21 cellular contexts compared by ENCODE assay signal in the genomic region with DNA sequence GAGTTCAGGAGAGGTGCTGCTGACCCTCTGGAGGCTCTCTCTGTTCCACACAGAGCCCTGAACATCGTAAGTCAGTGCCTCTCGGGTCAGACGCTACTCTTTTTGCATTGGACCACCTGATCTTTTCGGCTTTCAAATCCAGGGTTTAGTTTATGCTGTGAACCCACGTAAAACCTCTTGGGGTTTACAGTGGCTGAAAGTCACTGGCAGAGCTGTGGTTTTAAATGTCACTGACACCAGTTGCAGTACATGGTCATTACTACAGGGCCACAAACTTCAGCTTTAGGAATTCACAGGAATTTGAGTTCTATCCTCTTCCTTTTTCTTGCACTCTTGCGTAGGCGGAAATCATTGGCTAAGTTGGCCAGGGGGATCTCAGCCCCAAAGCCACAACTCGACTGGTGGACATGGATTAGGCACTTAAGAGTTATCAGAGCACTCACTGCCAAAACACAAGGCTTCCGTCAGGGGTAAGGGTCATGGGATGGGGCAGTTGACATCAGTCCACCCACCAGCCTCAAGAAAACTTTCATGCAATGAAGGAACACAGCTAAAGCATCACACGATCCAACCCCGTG.
DNase-seq lines count a peak whose midpoint lies in the region; ATAC-seq and TF ChIP-seq lines count a peak whose summit lies in the region.
"Had no signal": no experiment of that assay in that cellular context is flagged by ENCODE, and none has a peak within 500 bp of the region (broad histone marks: within the 10 kb centered on the region; RNA-seq: fewer than 3 reads in every experiment).

No MANE protein-coding gene starts in this region.

- no peak for DNase-seq in activated naive CD8-positive, alpha-beta T cell treated with anti-CD3 and anti-CD28 coated beads, Interleukin-2, amount 50 U/mL, for 24 hours
- DNase-seq in activated naive CD8-positive, alpha-beta T cell treated with anti-CD3 and anti-CD28 coated beads for 36 hours, result no peak
- DNase-seq in WTC11 (ENCODE audit: low spot score) (no peak), islet precursor cell (peak; percentile 41), breast epithelium (ENCODE audit: low spot score in 2 of 2) (no peak)
- no peak for DNase-seq in CD4-positive, alpha-beta memory T cell
- DNase-seq: 8988T; ACHN; BE2C; Caco-2; CD4-positive, alpha-beta T cell; NCI-H1105 treated with DMSO at 0.1 percent for 48 hours; NCI-H2029; NCI-H446; NCI-H524 treated with DMSO at 0.1 percent for 48 hours; NCI-H774; PC-9 had no signal

- H3K27me3 ChIP-seq in CD4-positive, alpha-beta memory T cell (ENCODE audit: insufficient read depth, low read length), result no peaks in the 10 kb centered on the region
- H3K27me3 ChIP-seq in breast epithelium, result no peaks in the 10 kb centered on the region

- no peaks in the 10 kb centered on the region for H3K4me1 ChIP-seq in CD4-positive, alpha-beta memory T cell (ENCODE audit: insufficient read depth, low read length)
- no peaks in the 10 kb centered on the region for H3K4me1 ChIP-seq in breast epithelium
- H3K4me1 ChIP-seq: BE2C, Caco-2, SJSA1 had no signal

- intact Hi-C loops in CD4-positive, alpha-beta memory T cell (cut with micrococcal nuclease), result loop anchor here (10.0 kb wide), 1 partner anchor 50 kb away; no protein-coding TSS in a partner anchor
- intact Hi-C loops in breast epithelium (cut with DNase I; ENCODE audit: low total_unique reads), result no loop called here

- TF ChIP-seq CTCF in WTC11 (IDR thresholded peaks at IDR 0.05), result no peak
- TF ChIP-seq CTCF in breast epithelium (IDR thresholded peaks at IDR 0.05), result no peak

- POLR2A ChIA-PET in WTC11 (lab: Charles Lee), result no interaction called here
- POLR2A ChIA-PET in CD4-positive, alpha-beta memory T cell (lab: Charles Lee; ENCODE audit: partially characterized antibody), result no interaction called here

- CTCF ChIA-PET in WTC11 (lab: Charles Lee), result interaction anchor here (6.0 kb wide), 1 partner anchor 20 kb away, joined by 48 read pairs; no protein-coding TSS in a partner anchor
- CTCF ChIA-PET in CD4-positive, alpha-beta memory T cell (lab: Charles Lee; ENCODE audit: partially characterized antibody), result interaction anchor here (0.6 kb wide), 1 partner anchor 168 kb away, joined by 3 read pairs; no protein-coding TSS in a partner anchor

- no peaks in the 10 kb centered on the region for H3K9me3 Mint-ChIP-seq in activated naive CD8-positive, alpha-beta T cell treated with anti-CD3 and anti-CD28 coated beads, Interleukin-2, amount 50 U/mL, for 24 hours
- no peaks in the 10 kb centered on the region for H3K9me3 Mint-ChIP-seq in activated naive CD8-positive, alpha-beta T cell treated with anti-CD3 and anti-CD28 coated beads for 36 hours
- peaks cover 5% of the 10 kb centered on the region for H3K9me3 Mint-ChIP-seq in WTC11
- peaks cover 0 to 5% (median 0%) of the 10 kb centered on the region in 8 donors for H3K9me3 Mint-ChIP-seq in CD4-positive, alpha-beta memory T cell
- H3K9me3 Mint-ChIP-seq: CD4-positive, alpha-beta T cell had no signal

- peak; percentile 61 for ATAC-seq in activated naive CD8-positive, alpha-beta T cell treated with anti-CD3 and anti-CD28 coated beads, Interleukin-2, amount 50 U/mL, for 24 hours
- ATAC-seq in WTC11 (no peak), HG02870 (IDR thresholded peaks at IDR 0.05; ENCODE audit: unreplicated experiment) (no peak)
- ATAC-seq: HepG2, Right ventricle myocardium inferior had no signal

- H3K27ac Mint-ChIP-seq in activated naive CD8-positive, alpha-beta T cell treated with anti-CD3 and anti-CD28 coated beads, Interleukin-2, amount 50 U/mL, for 24 hours, result no peak overlapping the region
- H3K27ac Mint-ChIP-seq in activated naive CD8-positive, alpha-beta T cell treated with anti-CD3 and anti-CD28 coated beads for 36 hours, result no peak overlapping the region
- peak overlapping the region; percentile 30 for H3K27ac Mint-ChIP-seq in WTC11
- H3K27ac Mint-ChIP-seq in CD4-positive, alpha-beta memory T cell, result no peak overlapping the region
- H3K27ac Mint-ChIP-seq: CD4-positive, alpha-beta T cell had no signal

- peaks cover 15% of the 10 kb centered on the region for H3K27me3 Mint-ChIP-seq in activated naive CD8-positive, alpha-beta T cell treated with anti-CD3 and anti-CD28 coated beads, Interleukin-2, amount 50 U/mL, for 24 hours
- H3K27me3 Mint-ChIP-seq in activated naive CD8-positive, alpha-beta T cell treated with anti-CD3 and anti-CD28 coated beads for 36 hours, result no peaks in the 10 kb centered on the region
- no peaks in the 10 kb centered on the region for H3K27me3 Mint-ChIP-seq in WTC11 (ENCODE audit: low read depth)
- H3K27me3 Mint-ChIP-seq in CD4-positive, alpha-beta memory T cell, result peaks cover 2 to 20% of the 10 kb centered on the region in 2 donors

- TF ChIP-seq POLR2A in breast epithelium (IDR thresholded peaks at IDR 0.05), result no peak

- no peaks in the 10 kb centered on the region for H3K36me3 ChIP-seq in CD4-positive, alpha-beta memory T cell (ENCODE audit: insufficient read depth, low read length)
- no peaks in the 10 kb centered on the region for H3K36me3 ChIP-seq in breast epithelium
- H3K36me3 ChIP-seq: BE2C, SJSA1 had no signal

- H3K4me3 Mint-ChIP-seq in activated naive CD8-positive, alpha-beta T cell treated with anti-CD3 and anti-CD28 coated beads, Interleukin-2, amount 50 U/mL, for 24 hours, result no peak overlapping the region
- no peak overlapping the region for H3K4me3 Mint-ChIP-seq in activated naive CD8-positive, alpha-beta T cell treated with anti-CD3 and anti-CD28 coated beads for 36 hours
- H3K4me3 Mint-ChIP-seq in WTC11, result no peak overlapping the region
- no peak overlapping the region for H3K4me3 Mint-ChIP-seq in CD4-positive, alpha-beta memory T cell
- H3K4me3 Mint-ChIP-seq: CD4-positive, alpha-beta T cell had no signal

- no peak overlapping the region for H3K4me3 ChIP-seq in CD4-positive, alpha-beta memory T cell (ENCODE audit: low read length in 2 of 2)
- H3K4me3 ChIP-seq in breast epithelium, result no peak overlapping the region
- H3K4me3 ChIP-seq: PC-9, SJSA1 had no signal

- H3K4me1 Mint-ChIP-seq in activated naive CD8-positive, alpha-beta T cell treated with anti-CD3 and anti-CD28 coated beads, Interleukin-2, amount 50 U/mL, for 24 hours, result peaks cover 8% of the 10 kb centered on the region
- no peaks in the 10 kb centered on the region for H3K4me1 Mint-ChIP-seq in activated naive CD8-positive, alpha-beta T cell treated with anti-CD3 and anti-CD28 coated beads for 36 hours
- peaks cover 68% of the 10 kb centered on the region for H3K4me1 Mint-ChIP-seq in WTC11
- no peaks in the 10 kb centered on the region for H3K4me1 Mint-ChIP-seq in CD4-positive, alpha-beta memory T cell

- no peak overlapping the region for H3K27ac ChIP-seq in CD4-positive, alpha-beta memory T cell (ENCODE audit: low read depth, low read length)
- H3K27ac ChIP-seq in breast epithelium, result no peak overlapping the region
- H3K27ac ChIP-seq: PC-9, SJSA1 had no signal

- no peaks in the 10 kb centered on the region for H3K9me3 ChIP-seq in CD4-positive, alpha-beta memory T cell (ENCODE audit: control insufficient read depth in 1 of 2, low read length in 2 of 2)
- peaks cover 0 to 3% of the 10 kb centered on the region in 2 donors for H3K9me3 ChIP-seq in breast epithelium
- H3K9me3 ChIP-seq: BE2C, Caco-2, SJSA1 had no signal

- no peaks in the 10 kb centered on the region for H3K36me3 Mint-ChIP-seq in activated naive CD8-positive, alpha-beta T cell treated with anti-CD3 and anti-CD28 coated beads, Interleukin-2, amount 50 U/mL, for 24 hours (ENCODE audit: low read depth)
- no peaks in the 10 kb centered on the region for H3K36me3 Mint-ChIP-seq in activated naive CD8-positive, alpha-beta T cell treated with anti-CD3 and anti-CD28 coated beads for 36 hours
- H3K36me3 Mint-ChIP-seq in WTC11, result peaks cover 3% of the 10 kb centered on the region; the same call in 1 of the 2 replicates
- H3K36me3 Mint-ChIP-seq in CD4-positive, alpha-beta memory T cell, result no peaks in the 10 kb centered on the region

TF ChIP-seq in WTC11, 78 proteins besides CTCF, POLR2A, EP300 and RAD21 (continues in another document):
- TF ChIP-seq, protein P1, sequence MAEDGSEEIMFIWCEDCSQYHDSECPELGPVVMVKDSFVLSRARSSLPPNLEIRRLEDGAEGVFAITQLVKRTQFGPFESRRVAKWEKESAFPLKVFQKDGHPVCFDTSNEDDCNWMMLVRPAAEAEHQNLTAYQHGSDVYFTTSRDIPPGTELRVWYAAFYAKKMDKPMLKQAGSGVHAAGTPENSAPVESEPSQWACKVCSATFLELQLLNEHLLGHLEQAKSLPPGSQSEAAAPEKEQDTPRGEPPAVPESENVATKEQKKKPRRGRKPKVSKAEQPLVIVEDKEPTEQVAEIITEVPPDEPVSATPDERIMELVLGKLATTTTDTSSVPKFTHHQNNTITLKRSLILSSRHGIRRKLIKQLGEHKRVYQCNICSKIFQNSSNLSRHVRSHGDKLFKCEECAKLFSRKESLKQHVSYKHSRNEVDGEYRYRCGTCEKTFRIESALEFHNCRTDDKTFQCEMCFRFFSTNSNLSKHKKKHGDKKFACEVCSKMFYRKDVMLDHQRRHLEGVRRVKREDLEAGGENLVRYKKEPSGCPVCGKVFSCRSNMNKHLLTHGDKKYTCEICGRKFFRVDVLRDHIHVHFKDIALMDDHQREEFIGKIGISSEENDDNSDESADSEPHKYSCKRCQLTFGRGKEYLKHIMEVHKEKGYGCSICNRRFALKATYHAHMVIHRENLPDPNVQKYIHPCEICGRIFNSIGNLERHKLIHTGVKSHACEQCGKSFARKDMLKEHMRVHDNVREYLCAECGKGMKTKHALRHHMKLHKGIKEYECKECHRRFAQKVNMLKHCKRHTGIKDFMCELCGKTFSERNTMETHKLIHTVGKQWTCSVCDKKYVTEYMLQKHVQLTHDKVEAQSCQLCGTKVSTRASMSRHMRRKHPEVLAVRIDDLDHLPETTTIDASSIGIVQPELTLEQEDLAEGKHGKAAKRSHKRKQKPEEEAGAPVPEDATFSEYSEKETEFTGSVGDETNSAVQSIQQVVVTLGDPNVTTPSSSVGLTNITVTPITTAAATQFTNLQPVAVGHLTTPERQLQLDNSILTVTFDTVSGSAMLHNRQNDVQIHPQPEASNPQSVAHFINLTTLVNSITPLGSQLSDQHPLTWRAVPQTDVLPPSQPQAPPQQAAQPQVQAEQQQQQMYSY (CRISPR knock-in tag; IDR thresholded peaks at IDR 0.05), result no peak
